In genomic region chr14:93007225-93007997, GRCh38 we compare ENCODE assay signal across 8 cellular contexts.
A peak's percentile ranks its signal among the peaks of the same experiment; 100 is the strongest.
DNase-seq lines count a peak whose midpoint lies in the region; TF ChIP-seq lines count a peak whose summit lies in the region.

No MANE protein-coding gene starts in this region.

- no peaks in the 10 kb centered on the region for H3K27me3 Mint-ChIP-seq in CD14-positive monocyte (ENCODE audit: low read depth in 3 of 3)
- no peaks in the 10 kb centered on the region for H3K27me3 Mint-ChIP-seq in activated CD4-positive, alpha-beta T cell treated with anti-CD3 and anti-CD28 coated beads, Interleukin-2, amount 10 ng/mL, durations not matched to agents 7 days and 5 days
- no peaks in the 10 kb centered on the region for H3K27me3 Mint-ChIP-seq in activated CD4-positive, alpha-beta T cell treated with anti-CD3 and anti-CD28 coated beads, Interleukin-2, amount 10 ng/mL, durations not matched to agents 24 days and 14 days

- peaks cover 43% of the 10 kb centered on the region for H3K4me1 Mint-ChIP-seq in CD14-positive monocyte
- peaks cover 6% of the 10 kb centered on the region for H3K4me1 Mint-ChIP-seq in activated CD4-positive, alpha-beta T cell treated with anti-CD3 and anti-CD28 coated beads, Interleukin-2, amount 10 ng/mL, durations not matched to agents 7 days and 5 days
- H3K4me1 Mint-ChIP-seq in activated CD4-positive, alpha-beta T cell treated with anti-CD3 and anti-CD28 coated beads, Interleukin-2, amount 10 ng/mL, durations not matched to agents 24 days and 14 days: peaks cover 9% of the 10 kb centered on the region

- POLR2A ChIA-PET in activated CD4-positive, alpha-beta T cell treated with anti-CD3 and anti-CD28 coated beads, Interleukin-2, amount 10 ng/mL, durations not matched to agents 7 days and 5 days (lab: Charles Lee): no interaction called here

- CTCF ChIA-PET in activated CD4-positive, alpha-beta T cell treated with anti-CD3 and anti-CD28 coated beads, Interleukin-2, amount 10 ng/mL, durations not matched to agents 7 days and 5 days (lab: Charles Lee): no interaction called here

- peak; percentile 87 for DNase-seq in CD14-positive monocyte (ENCODE audit: low spot score)
- peak; percentile 36 for DNase-seq in LoVo (ENCODE audit: low spot score)
- peak; percentile 73 for DNase-seq in choroid plexus epithelial cell (ENCODE audit: low read depth)
- DNase-seq in myocyte (ENCODE audit: low read depth): peak; percentile 89
- no peak for DNase-seq in activated CD4-positive, alpha-beta T cell treated with anti-CD3 and anti-CD28 coated beads, Interleukin-2, amount 10 ng/mL, durations not matched to agents 7 days and 5 days
- no peak for DNase-seq in stimulated activated CD4-positive, alpha-beta T cell treated with anti-CD3 and anti-CD28 coated beads, Interleukin-4, amount 100 ng/mL, for 24 hours
- no peak for DNase-seq in GM20000 (ENCODE audit: low spot score)
- no peak for DNase-seq in activated CD4-positive, alpha-beta T cell treated with anti-CD3 and anti-CD28 coated beads, Interleukin-2, amount 10 ng/mL, durations not matched to agents 24 days and 14 days

- H3K4me3 Mint-ChIP-seq in CD14-positive monocyte: peak overlapping the region in 1 of 2 donors; percentile 35
- no peak overlapping the region for H3K4me3 Mint-ChIP-seq in activated CD4-positive, alpha-beta T cell treated with anti-CD3 and anti-CD28 coated beads, Interleukin-2, amount 10 ng/mL, durations not matched to agents 7 days and 5 days
- H3K4me3 Mint-ChIP-seq in activated CD4-positive, alpha-beta T cell treated with anti-CD3 and anti-CD28 coated beads, Interleukin-2, amount 10 ng/mL, durations not matched to agents 24 days and 14 days: no peak overlapping the region

- no peaks in the 10 kb centered on the region for H3K9me3 Mint-ChIP-seq in CD14-positive monocyte
- H3K9me3 Mint-ChIP-seq in activated CD4-positive, alpha-beta T cell treated with anti-CD3 and anti-CD28 coated beads, Interleukin-2, amount 10 ng/mL, durations not matched to agents 7 days and 5 days: no peaks in the 10 kb centered on the region
- no peaks in the 10 kb centered on the region for H3K9me3 Mint-ChIP-seq in activated CD4-positive, alpha-beta T cell treated with anti-CD3 and anti-CD28 coated beads, Interleukin-2, amount 10 ng/mL, durations not matched to agents 24 days and 14 days

- intact Hi-C loops in CD14-positive monocyte (cut with micrococcal nuclease): no loop called here
- intact Hi-C loops in activated CD4-positive, alpha-beta T cell treated with anti-CD3 and anti-CD28 coated beads, Interleukin-2, amount 10 ng/mL, durations not matched to agents 24 days and 14 days (cut with micrococcal nuclease): no loop called here

- H3K4me3 ChIP-seq in choroid plexus epithelial cell (ENCODE audit: low read depth, low read length): no peak overlapping the region

- peaks cover 34 to 62% of the 10 kb centered on the region in 2 donors for H3K36me3 Mint-ChIP-seq in CD14-positive monocyte
- H3K36me3 Mint-ChIP-seq in activated CD4-positive, alpha-beta T cell treated with anti-CD3 and anti-CD28 coated beads, Interleukin-2, amount 10 ng/mL, durations not matched to agents 7 days and 5 days (ENCODE audit: low read depth): no peaks in the 10 kb centered on the region
- no peaks in the 10 kb centered on the region for H3K36me3 Mint-ChIP-seq in activated CD4-positive, alpha-beta T cell treated with anti-CD3 and anti-CD28 coated beads, Interleukin-2, amount 10 ng/mL, durations not matched to agents 24 days and 14 days (ENCODE audit: low read depth)

- H3K27ac Mint-ChIP-seq in CD14-positive monocyte: peak overlapping the region; percentile 43 to 96 (median 85)
- no peak overlapping the region for H3K27ac Mint-ChIP-seq in activated CD4-positive, alpha-beta T cell treated with anti-CD3 and anti-CD28 coated beads, Interleukin-2, amount 10 ng/mL, durations not matched to agents 7 days and 5 days
- H3K27ac Mint-ChIP-seq in activated CD4-positive, alpha-beta T cell treated with anti-CD3 and anti-CD28 coated beads, Interleukin-2, amount 10 ng/mL, durations not matched to agents 24 days and 14 days: no peak overlapping the region

- TF ChIP-seq CTCF in CD14-positive monocyte (IDR thresholded peaks at IDR 0.05) (no peak), choroid plexus epithelial cell (conservative IDR thresholded peaks at IDR 0.05; ENCODE audit: low read depth, low read length) (no peak), GM20000 (IDR thresholded peaks at IDR 0.05; ENCODE audit: extremely low read depth, missing control alignments) (no peak)

Comparison
In these comparisons a context has a peak if more than half of its experiments do, and no peak if none do; other contexts are left out.
1. DNase-seq: peak in CD14-positive monocyte (single experiment), LoVo (single experiment), choroid plexus epithelial cell (single experiment) and myocyte (single experiment); none in activated CD4-positive, alpha-beta T cell treated with anti-CD3 and anti-CD28 coated beads, Interleukin-2, amount 10 ng/mL, durations not matched to agents 7 days and 5 days (single experiment), stimulated activated CD4-positive, alpha-beta T cell treated with anti-CD3 and anti-CD28 coated beads, Interleukin-4, amount 100 ng/mL, for 24 hours (single experiment), GM20000 (single experiment) and activated CD4-positive, alpha-beta T cell treated with anti-CD3 and anti-CD28 coated beads, Interleukin-2, amount 10 ng/mL, durations not matched to agents 24 days and 14 days (single experiment).
2. H3K27ac Mint-ChIP-seq: peak in CD14-positive monocyte (7 of 7); none in activated CD4-positive, alpha-beta T cell treated with anti-CD3 and anti-CD28 coated beads, Interleukin-2, amount 10 ng/mL, durations not matched to agents 7 days and 5 days (single experiment) and activated CD4-positive, alpha-beta T cell treated with anti-CD3 and anti-CD28 coated beads, Interleukin-2, amount 10 ng/mL, durations not matched to agents 24 days and 14 days (single experiment).